Comparison of ENCODE assay signal across 7 cellular contexts in genomic region chr5:180102636-180103035, GRCh38.
"Had no signal": no experiment of that assay in that cellular context is flagged by ENCODE, and none has a peak within 500 bp of the region (broad histone marks: within the 10 kb centered on the region; RNA-seq: fewer than 3 reads in every experiment).

No MANE protein-coding gene starts in this region.

- H3K36me3 Mint-ChIP-seq: IgD-negative memory B cell had no signal

- H3K4me1 Mint-ChIP-seq: IgD-negative memory B cell had no signal

- DNase-seq: IMR-90, KBM-7, KG1 had no signal

- H3K27ac ChIP-seq: HL-60 had no signal

- FAIRE-seq: HepG2, HTR-8/SVneo had no signal

- H3K27me3 Mint-ChIP-seq: IgD-negative memory B cell had no signal

- H3K27ac Mint-ChIP-seq: IgD-negative memory B cell had no signal

- ATAC-seq: HepG2 had no signal
